Comparison of ENCODE assay signal across 8 cellular contexts in the genomic region with DNA sequence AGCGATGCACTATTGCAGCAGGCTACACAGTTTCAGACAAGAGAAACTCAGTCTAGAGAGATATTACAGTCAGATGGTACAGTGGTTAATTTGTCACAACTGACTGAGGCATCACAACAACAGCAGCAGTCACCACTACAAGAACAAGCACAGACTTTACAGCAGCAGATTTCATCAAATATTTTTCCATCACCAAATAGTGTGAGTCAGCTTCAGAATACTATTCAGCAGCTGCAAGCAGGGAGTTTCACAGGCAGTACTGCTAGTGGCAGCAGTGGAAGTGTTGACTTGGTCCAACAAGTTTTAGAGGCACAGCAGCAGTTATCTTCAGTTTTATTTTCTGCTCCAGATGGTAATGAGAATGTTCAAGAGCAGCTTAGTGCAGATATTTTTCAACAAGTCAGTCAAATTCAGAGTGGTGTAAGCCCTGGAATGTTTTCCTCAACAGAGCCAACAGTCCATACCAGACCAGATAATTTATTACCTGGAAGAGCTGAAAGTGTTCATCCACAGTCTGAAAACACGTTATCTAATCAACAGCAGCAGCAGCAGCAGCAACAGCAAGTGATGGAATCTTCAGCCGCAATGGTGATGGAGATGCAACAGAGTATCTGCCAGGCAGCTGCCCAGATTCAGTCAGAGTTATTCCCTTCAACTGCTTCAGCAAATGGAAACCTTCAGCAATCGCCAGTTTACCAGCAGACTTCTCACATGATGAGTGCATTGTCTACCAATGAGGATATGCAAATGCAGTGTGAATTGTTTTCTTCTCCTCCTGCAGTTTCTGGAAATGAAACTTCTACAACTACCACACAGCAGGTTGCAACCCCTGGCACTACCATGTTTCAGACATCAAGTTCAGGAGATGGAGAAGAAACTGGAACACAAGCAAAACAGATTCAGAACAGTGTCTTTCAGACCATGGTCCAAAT. TPM values are rescaled to one million over a fixed set of nuclear protein-coding genes. Genes with fewer than 3 reads are reported as not detected.
DNase-seq lines count a peak whose midpoint lies in the region; ATAC-seq and TF ChIP-seq lines count a peak whose summit lies in the region.

No MANE protein-coding gene starts in this region.

- 82 to 97% (median 88%) methylated on average over 3 to 4 of the region's 4 CpGs for WGBS in spleen, 5 donors

- H3K4me3 ChIP-seq in AG04450 (ENCODE audit: low read depth, low read length) (no peak overlapping the region), spleen (no peak overlapping the region)

- no peak for DNase-seq in AG04450 (ENCODE audit: low read depth, low spot score)
- peak; percentile 49 for DNase-seq in GM03348 (ENCODE audit: low spot score)
- peak; percentile 25 for DNase-seq in kidney tubule cell (ENCODE audit: low spot score)
- no peak for DNase-seq in SW 1271 (lab: John Stamatoyannopoulos, UW)
- no peak for DNase-seq in spleen

- TF ChIP-seq CTCF in AG04450 (IDR thresholded peaks at IDR 0.05; ENCODE audit: low read depth, low read length), result no peak
- no peak for TF ChIP-seq CTCF in spleen (IDR thresholded peaks at IDR 0.05 in 8 of 11, conservative IDR thresholded peaks at IDR 0.05 in 3 of 11)

- no peaks in the 10 kb centered on the region for H3K4me1 ChIP-seq in spleen

- peaks cover 9% of the 10 kb centered on the region for H3K4me1 Mint-ChIP-seq in activated naive CD8-positive, alpha-beta T cell (ENCODE audit: low read depth)

- ATAC-seq in HG02973 (IDR thresholded peaks at IDR 0.05; ENCODE audit: unreplicated experiment) (no peak), GM18505 (IDR thresholded peaks at IDR 0.05; ENCODE audit: unreplicated experiment) (no peak)

- H3K27me3 Mint-ChIP-seq in activated naive CD8-positive, alpha-beta T cell, result no peaks in the 10 kb centered on the region

- TF ChIP-seq POLR2A in spleen (IDR thresholded peaks at IDR 0.05) (no peak), GM18505 (IDR thresholded peaks at IDR 0.05; ENCODE audit: borderline replicate concordance, extremely low read depth, insufficient read depth, insufficient read length) (no peak)

- H3K9me3 ChIP-seq in AG04450 (ENCODE audit: control insufficient read depth, insufficient read depth, low read length) (no peaks in the 10 kb centered on the region), spleen (no peaks in the 10 kb centered on the region)

- H3K36me3 ChIP-seq in spleen, result peaks cover 4 to 97% (median 64%) of the 10 kb centered on the region in 6 donors

- H3K27ac ChIP-seq in AG04450 (ENCODE audit: low read depth, low read length) (peak overlapping the region; percentile 59), spleen (peak overlapping the region in 1 of 8 donors; percentile 46)

- H3K27me3 ChIP-seq in AG04450 (ENCODE audit: control insufficient read depth, insufficient read depth, low read length) (no peaks in the 10 kb centered on the region), spleen (replicated peaks in 1 of 7) (no peaks in the 10 kb centered on the region)

- POLR2A ChIA-PET in AG04450 (lab: Yijun Ruan, JAX), result no interaction called here

- CTCF ChIA-PET in AG04450 (lab: Charles Lee), result no interaction called here

- intact Hi-C loops in spleen (cut with DNase I; ENCODE audit: low total_unique reads), result no loop called here

- no peak overlapping the region for H3K4me3 Mint-ChIP-seq in activated naive CD8-positive, alpha-beta T cell

- H3K9me3 Mint-ChIP-seq in activated naive CD8-positive, alpha-beta T cell (ENCODE audit: low read depth), result no peaks in the 10 kb centered on the region

- H3K36me3 Mint-ChIP-seq in activated naive CD8-positive, alpha-beta T cell, result peaks cover 21% of the 10 kb centered on the region

- peak overlapping the region; percentile 54 for H3K27ac Mint-ChIP-seq in activated naive CD8-positive, alpha-beta T cell

RNA-seq across cellular contexts. Expression of gene NQO1, which starts 34.1 kb away (rescaled TPM):
- polyA plus RNA-seq in AG04450 (2011; rRNA removed) (557 and 580 TPM in 2 replicates), spleen (10 to 100 TPM; 13.0 to 25.6 (median 13.4) TPM)
- 211 and 216 TPM in 2 replicates for polyA minus RNA-seq in AG04450 (2011; rRNA and poly(A)+ RNA removed)
- 10 to 100 TPM in 6 of 7 donors, 1 to 10 TPM in 1; 9.2 to 70.6 (median 24.0) TPM for total RNA-seq in spleen

Comparison
In these comparisons a context has a peak if more than half of its experiments do, and no peak if none do; other contexts are left out.
1. DNase-seq: peak in GM03348 (single experiment) and kidney tubule cell (single experiment); none in AG04450 (single experiment), SW 1271 (0 of 2) and spleen (single experiment).
2. RNA of gene NQO1, which starts 34.1 kb away (polyA plus RNA-seq): 557 to 580 TPM in AG04450; 13.0 to 25.6 TPM in spleen; every median in the first group is over 10 times any median in the second.